8 cellular contexts compared by ENCODE assay signal in genomic region chr3:126475411-126476114, GRCh38. TPM values are rescaled to one million over a fixed set of nuclear protein-coding genes. Genes with fewer than 3 reads are reported as not detected.
DNase-seq lines count a peak whose midpoint lies in the region; ATAC-seq and TF ChIP-seq lines count a peak whose summit lies in the region.

A gene with protein sequence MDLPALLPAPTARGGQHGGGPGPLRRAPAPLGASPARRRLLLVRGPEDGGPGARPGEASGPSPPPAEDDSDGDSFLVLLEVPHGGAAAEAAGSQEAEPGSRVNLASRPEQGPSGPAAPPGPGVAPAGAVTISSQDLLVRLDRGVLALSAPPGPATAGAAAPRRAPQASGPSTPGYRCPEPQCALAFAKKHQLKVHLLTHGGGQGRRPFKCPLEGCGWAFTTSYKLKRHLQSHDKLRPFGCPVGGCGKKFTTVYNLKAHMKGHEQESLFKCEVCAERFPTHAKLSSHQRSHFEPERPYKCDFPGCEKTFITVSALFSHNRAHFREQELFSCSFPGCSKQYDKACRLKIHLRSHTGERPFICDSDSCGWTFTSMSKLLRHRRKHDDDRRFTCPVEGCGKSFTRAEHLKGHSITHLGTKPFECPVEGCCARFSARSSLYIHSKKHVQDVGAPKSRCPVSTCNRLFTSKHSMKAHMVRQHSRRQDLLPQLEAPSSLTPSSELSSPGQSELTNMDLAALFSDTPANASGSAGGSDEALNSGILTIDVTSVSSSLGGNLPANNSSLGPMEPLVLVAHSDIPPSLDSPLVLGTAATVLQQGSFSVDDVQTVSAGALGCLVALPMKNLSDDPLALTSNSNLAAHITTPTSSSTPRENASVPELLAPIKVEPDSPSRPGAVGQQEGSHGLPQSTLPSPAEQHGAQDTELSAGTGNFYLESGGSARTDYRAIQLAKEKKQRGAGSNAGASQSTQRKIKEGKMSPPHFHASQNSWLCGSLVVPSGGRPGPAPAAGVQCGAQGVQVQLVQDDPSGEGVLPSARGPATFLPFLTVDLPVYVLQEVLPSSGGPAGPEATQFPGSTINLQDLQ (minus strand): TSS chr3:126475891. CDS start chr3:126475865, 26 bp downstream.

- H3K27me3 Mint-ChIP-seq in Calu3 (ENCODE audit: unreplicated experiment) = peaks cover 7% of the 10 kb centered on the region

- no peaks in the 10 kb centered on the region for H3K9me3 Mint-ChIP-seq in Calu3 (ENCODE audit: low read depth, unreplicated experiment)

- peak within 1 kb of the TSS; percentile 76 for H3K4me3 Mint-ChIP-seq in Calu3 (ENCODE audit: low read depth, unreplicated experiment)

- H3K27me3 ChIP-seq in NT2/D1 (ENCODE audit: insufficient read depth, insufficient read length) (no peaks in the 10 kb centered on the region), endocrine pancreas (ENCODE audit: control insufficient read depth, insufficient read depth, low read length) (no peaks in the 10 kb centered on the region)

- peaks cover 65% of the 10 kb centered on the region for H3K36me3 Mint-ChIP-seq in Calu3 (ENCODE audit: insufficient read depth, unreplicated experiment)

- intact Hi-C loops in Calu3 (cut with micrococcal nuclease; ENCODE audit: unreplicated experiment) = loop anchor here (10.0 kb wide), 1 partner anchor 201 kb away; no protein-coding TSS in a partner anchor

- H3K9ac ChIP-seq in NT2/D1 (ENCODE audit: insufficient read length, low read depth) (peak within 1 kb of the TSS; percentile 98), endocrine pancreas (ENCODE audit: control insufficient read depth, insufficient read depth, low read length) (peak within 1 kb of the TSS; percentile 73)

- DNase-seq in Calu3 (peak; percentile 99), HUDEP-2 (lab: John Stamatoyannopoulos, UW; ENCODE audit: unreplicated experiment in 76 of 76) (peak in 74 of 76 experiments; percentile 20 to 95 (median 86)), NT2/D1 (ENCODE audit: low read depth, low spot score) (peak; percentile 89)
- peak; percentile 69 for DNase-seq in activated CD8-positive, alpha-beta memory T cell treated with anti-CD3 and anti-CD28 coated beads, Interleukin-2, amount 50 U/mL, for 1 hour (ENCODE audit: extremely low read depth)
- DNase-seq in stimulated activated CD8-positive, alpha-beta memory T cell treated with anti-CD3 and anti-CD28 coated beads, Interleukin-15, amount 100 ng/mL, for 24 hours (ENCODE audit: low read depth) = peak; percentile 87

- H3K4me1 ChIP-seq in NT2/D1 (ENCODE audit: insufficient read depth, insufficient read length) = peaks cover 14% of the 10 kb centered on the region
- H3K4me1 ChIP-seq in endocrine pancreas (ENCODE audit: control insufficient read depth, insufficient read depth, low read length) = peaks cover 18% of the 10 kb centered on the region
- H3K4me1 ChIP-seq in mesodermal cell (ENCODE audit: control insufficient read depth, insufficient read depth, low read length, poor library complexity, severe bottlenecking) = peaks cover 18% of the 10 kb centered on the region

- ATAC-seq in GM21381 (IDR thresholded peaks at IDR 0.05; ENCODE audit: unreplicated experiment) = peak; percentile 78

- H3K27ac Mint-ChIP-seq in Calu3 (ENCODE audit: unreplicated experiment) = peak within 1 kb of the TSS; percentile 84

- peak within 1 kb of the TSS; percentile 79 for H3K27ac ChIP-seq in mesodermal cell (ENCODE audit: low read depth, low read length, severe bottlenecking)

- CTCF ChIA-PET in Calu3 (lab: Charles Lee) = interaction anchor here (0.9 to 1.5 kb wide), 4 partner anchors 14 to 83 kb away, joined by 3 to 6 read pairs (median 4); no protein-coding TSS in a partner anchor

- no TSS peak for BruUV-seq in Calu3 (replicated peaks; lab: Mats Ljungman, UMichigan)

- H3K9me3 ChIP-seq in NT2/D1 (ENCODE audit: insufficient read depth, low read length) = no peaks in the 10 kb centered on the region
- no peaks in the 10 kb centered on the region for H3K9me3 ChIP-seq in endocrine pancreas (ENCODE audit: control insufficient read depth, low read length)
- H3K9me3 ChIP-seq in mesodermal cell (ENCODE audit: control insufficient read depth, low read length) = no peaks in the 10 kb centered on the region

- peak; percentile 46 for TF ChIP-seq CTCF in Calu3 (IDR thresholded peaks at IDR 0.05; ENCODE audit: unreplicated experiment)

- peak within 1 kb of the TSS; percentile 91 for H3K4me3 ChIP-seq in NT2/D1 (ENCODE audit: insufficient read length, low read depth)
- H3K4me3 ChIP-seq in endocrine pancreas (ENCODE audit: control insufficient read depth, insufficient read depth, low read length) = peak within 1 kb of the TSS; percentile 76
- peak within 1 kb of the TSS; percentile 58 for H3K4me3 ChIP-seq in mesodermal cell (ENCODE audit: extremely low read depth, insufficient read depth, low read length, poor library complexity, severe bottlenecking)

- H3K4me1 Mint-ChIP-seq in Calu3 (ENCODE audit: low read depth, unreplicated experiment) = peaks cover 35% of the 10 kb centered on the region

- WGBS in mesodermal cell (ENCODE audit: insufficient coverage in 2 of 2), 2 experiments = 1% methylated on average over 64 to 72 of the region's 113 CpGs

- H3K36me3 ChIP-seq in NT2/D1 (ENCODE audit: insufficient read depth, insufficient read length, low read length) (peaks cover 38% of the 10 kb centered on the region), endocrine pancreas (ENCODE audit: control insufficient read depth, insufficient read depth, low read length) (peaks cover 4% of the 10 kb centered on the region), mesodermal cell (ENCODE audit: control insufficient read depth, insufficient read depth, low read length) (peaks cover 10% of the 10 kb centered on the region)

RNA-seq across cellular contexts. Expression of the gene that starts here (rescaled TPM):
- 62.3 and 63.8 TPM in 2 replicates for total RNA-seq in Calu3 (2022)
- 14.0 TPM for polyA plus RNA-seq in mesodermal cell (2013, experiment 1 of 2)
- polyA plus RNA-seq in mesodermal cell (2013, experiment 2 of 2) = 14.0 TPM

Comparison
In these comparisons a context has a peak if more than half of its experiments do, and no peak if none do; other contexts are left out.
1. Peak in every context shown above with its lines: DNase-seq, ATAC-seq, H3K4me3 ChIP-seq and H3K27ac ChIP-seq.